Comparison of ENCODE assay signal across 25 cellular contexts in genomic region chr9:119227422-119227821, GRCh38.
"Had no signal": no experiment of that assay in that cellular context is flagged by ENCODE, and none has a peak within 500 bp of the region (broad histone marks: within the 10 kb centered on the region; RNA-seq: fewer than 3 reads in every experiment).

No MANE protein-coding gene starts in this region.

- H3K27me3 ChIP-seq: colonic mucosa, dorsolateral prefrontal cortex, esophagus muscularis mucosa, esophagus squamous epithelium, foreskin keratinocyte, gastrocnemius medialis, gastroesophageal sphincter, heart left ventricle, heart right ventricle had no signal

- H3K9me3 ChIP-seq: colonic mucosa, esophagus muscularis mucosa, esophagus squamous epithelium, gastrocnemius medialis, gastroesophageal sphincter, heart left ventricle, heart right ventricle had no signal

- H3K36me3 ChIP-seq: colonic mucosa, esophagus muscularis mucosa, esophagus squamous epithelium, gastrocnemius medialis, gastroesophageal sphincter, heart left ventricle, heart right ventricle had no signal

- H3K9me3 Mint-ChIP-seq: dendritic cell treated with granulocyte-macrophage colony-stimulating factor and Interleukin-4, amounts not matched to agents 40 ng/mL and 50 ng/mL, for 4 days; endodermal cell had no signal

- DNase-seq: colonic mucosa; cortex of kidney; dermis blood vessel endothelial cell; dorsolateral prefrontal cortex; effector CD4-positive, alpha-beta T cell; effector CD8-positive, alpha-beta T cell; effector memory CD4-positive, alpha-beta T cell; effector memory CD8-positive, alpha-beta T cell; endodermal cell; erythroblast; esophagus squamous epithelium; foreskin fibroblast; foreskin keratinocyte; foreskin melanocyte; gastrocnemius medialis; glutamatergic neuron; head of caudate nucleus; heart left ventricle; heart right ventricle had no signal

- H3K4me3 ChIP-seq: colonic mucosa, coronary artery, dorsolateral prefrontal cortex, esophagus muscularis mucosa, esophagus squamous epithelium, gastrocnemius medialis, gastroesophageal sphincter, heart left ventricle, heart right ventricle had no signal

- ATAC-seq: effector memory CD8-positive, alpha-beta T cell; esophagus mucosa; foreskin keratinocyte; gastrocnemius medialis; gastroesophageal sphincter; heart left ventricle; heart right ventricle had no signal

- H3K27ac Mint-ChIP-seq: dendritic cell treated with granulocyte-macrophage colony-stimulating factor and Interleukin-4, amounts not matched to agents 40 ng/mL and 50 ng/mL, for 4 days; effector memory CD8-positive, alpha-beta T cell; endodermal cell had no signal

- H3K27ac ChIP-seq: colonic mucosa, coronary artery, dorsolateral prefrontal cortex, epithelial cell of prostate, esophagus muscularis mucosa, esophagus squamous epithelium, foreskin keratinocyte, gastrocnemius medialis, gastroesophageal sphincter, heart left ventricle, heart right ventricle had no signal

- H3K4me1 ChIP-seq: colonic mucosa, esophagus muscularis mucosa, esophagus squamous epithelium, foreskin keratinocyte, gastrocnemius medialis, gastroesophageal sphincter, heart left ventricle, heart right ventricle had no signal
